In the genomic region with DNA sequence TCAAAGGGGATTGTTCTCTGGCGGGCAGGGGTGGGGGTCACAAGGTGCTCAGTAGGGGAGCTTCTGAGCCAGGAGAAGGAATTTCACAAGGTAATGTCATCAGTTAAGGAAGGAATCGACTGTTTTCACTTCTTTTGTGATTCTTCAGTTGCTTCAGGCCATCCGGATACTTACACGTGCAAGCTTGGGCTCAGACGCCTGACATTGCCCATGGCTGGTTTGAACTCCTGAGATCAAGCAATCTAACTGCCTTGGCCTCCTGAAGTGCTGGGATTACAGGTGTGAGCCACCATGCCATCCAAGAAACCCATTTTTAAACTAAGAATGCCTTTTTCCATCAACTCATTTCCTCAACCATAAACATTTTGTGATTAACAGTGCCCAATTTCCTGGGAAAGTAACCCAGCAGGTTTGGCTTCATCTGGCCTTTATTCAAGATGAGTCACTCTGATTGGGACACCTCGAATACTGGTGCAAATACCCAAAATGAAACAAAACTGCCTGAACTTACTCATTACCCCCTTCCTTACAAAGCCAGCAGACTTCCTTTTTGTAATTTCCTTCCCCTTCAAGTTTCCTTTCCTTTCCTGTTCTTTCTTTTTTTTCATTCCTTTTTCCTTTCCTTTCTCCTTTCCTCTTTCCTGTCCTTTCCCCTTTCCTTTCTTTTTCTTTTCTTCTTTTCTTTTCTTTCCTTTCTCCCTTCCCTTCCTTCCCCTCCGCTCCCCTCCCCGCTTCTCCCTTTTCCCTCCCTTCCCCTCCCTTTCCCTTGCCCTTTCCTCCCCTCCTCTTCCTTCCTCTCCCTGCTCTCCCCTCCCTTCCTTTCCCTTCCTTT, we compare ENCODE assay signal across 1 cellular context.
TF ChIP-seq lines count a peak whose summit lies in the region.

No MANE protein-coding gene starts in this region.

TF ChIP-seq in endothelial cell of umbilical vein, 7 proteins besides CTCF, POLR2A, EP300 and RAD21:
- no peak for TF ChIP-seq POLR2AphosphoS5 (IDR thresholded peaks at IDR 0.05; ENCODE audit: insufficient read depth, low read depth, low read length)
- TF ChIP-seq FOS (IDR thresholded peaks at IDR 0.05; ENCODE audit: borderline replicate concordance, insufficient read depth, low read length) = peak; percentile 82
- no peak for TF ChIP-seq MAX (IDR thresholded peaks at IDR 0.05; ENCODE audit: insufficient read depth, insufficient read length)
- no peak for TF ChIP-seq MYC (IDR thresholded peaks at IDR 0.05; ENCODE audit: low read depth, low read length)
- TF ChIP-seq GATA2 (IDR thresholded peaks at IDR 0.05; ENCODE audit: insufficient read depth, insufficient read length, low read depth, low read length) = peak; percentile 13
- TF ChIP-seq JUN (IDR thresholded peaks at IDR 0.05; ENCODE audit: borderline replicate concordance, insufficient read depth, insufficient read length, low read depth) = peak; percentile 66
- TF ChIP-seq EZH2 (IDR thresholded peaks at IDR 0.05; ENCODE audit: borderline replicate concordance, low read depth, low read length, severe bottlenecking) = no peak
